Comparison of ENCODE assay signal across 27 cellular contexts in the genomic region with DNA sequence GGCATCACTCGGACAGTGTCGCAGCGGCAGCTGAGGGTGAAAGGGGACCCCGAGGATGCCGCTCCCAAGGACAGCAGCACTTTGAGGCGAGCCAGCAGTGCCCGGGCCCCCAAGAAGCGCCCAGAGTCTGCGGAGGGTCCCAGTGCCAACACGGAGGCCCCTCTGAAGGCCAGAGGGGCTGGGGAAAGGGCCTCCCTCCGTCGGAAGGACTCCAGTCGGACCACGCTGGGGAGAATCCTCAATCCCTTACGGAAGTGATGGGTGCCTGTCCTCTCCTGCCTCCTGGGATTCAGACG.
"Had no signal": no experiment of that assay in that cellular context is flagged by ENCODE, and none has a peak within 500 bp of the region (broad histone marks: within the 10 kb centered on the region; RNA-seq: fewer than 3 reads in every experiment).

No MANE protein-coding gene starts in this region.

- H3K4me1 Mint-ChIP-seq: activated CD4-positive, alpha-beta memory T cell treated with anti-CD3 and anti-CD28 coated beads, Interleukin-2, amount 10 ng/mL, durations not matched to agents 7 days and 5 days; activated CD4-positive, alpha-beta T cell treated with anti-CD3 and anti-CD28 coated beads, Interleukin-2, amount 10 ng/mL, durations not matched to agents 7 days and 5 days; activated naive CD4-positive, alpha-beta T cell treated with anti-CD3 and anti-CD28 coated beads, Interleukin-2, amount 10 ng/mL, durations not matched to agents 7 days and 5 days; activated naive CD8-positive, alpha-beta T cell treated with anti-CD3 and anti-CD28 coated beads, Interleukin-2, amount 10 ng/mL, durations not matched to agents 7 days and 5 days; brain had no signal

- DNase-seq: activated CD4-positive, alpha-beta memory T cell treated with anti-CD3 and anti-CD28 coated beads, Interleukin-2, amount 10 ng/mL, durations not matched to agents 7 days and 5 days; activated CD4-positive, alpha-beta T cell treated with anti-CD3 and anti-CD28 coated beads for 1 hour; activated CD4-positive, alpha-beta T cell treated with anti-CD3 and anti-CD28 coated beads for 4 hours; activated CD4-positive, alpha-beta T cell treated with anti-CD3 and anti-CD28 coated beads, Interleukin-2, amount 10 ng/mL, durations not matched to agents 7 days and 5 days; activated CD4-positive, alpha-beta T cell treated with anti-CD3 and anti-CD28 coated beads, Interleukin-2, amount 50 U/mL, for 4 hours; activated naive CD4-positive, alpha-beta T cell; activated naive CD4-positive, alpha-beta T cell treated with anti-CD3 and anti-CD28 coated beads, Interleukin-2, amount 10 ng/mL, durations not matched to agents 7 days and 5 days; activated naive CD8-positive, alpha-beta T cell treated with anti-CD3 and anti-CD28 coated beads, Interleukin-2, amount 10 ng/mL, durations not matched to agents 7 days and 5 days; activated T-cell treated with anti-CD3 and anti-CD28 coated beads, Interleukin-2, amount 50 U/mL, for 1 hour; activated T-cell treated with anti-CD3 and anti-CD28 coated beads, Interleukin-2, amount 50 U/mL, for 48 hours; central memory CD4-positive, alpha-beta T cell; cerebellar nuclear complex; colonic mucosa; effector CD8-positive, alpha-beta T cell; esophagus squamous epithelium; foreskin melanocyte; heart right ventricle; T-helper 2 cell had no signal

- H3K27ac Mint-ChIP-seq: activated CD4-positive, alpha-beta memory T cell treated with anti-CD3 and anti-CD28 coated beads, Interleukin-2, amount 10 ng/mL, durations not matched to agents 7 days and 5 days; activated CD4-positive, alpha-beta T cell treated with anti-CD3 and anti-CD28 coated beads, Interleukin-2, amount 10 ng/mL, durations not matched to agents 7 days and 5 days; activated naive CD4-positive, alpha-beta T cell treated with anti-CD3 and anti-CD28 coated beads, Interleukin-2, amount 10 ng/mL, durations not matched to agents 7 days and 5 days; activated naive CD4-positive, alpha-beta T cell treated with anti-CD3 and anti-CD28 coated beads, Interleukin-2, amount 50 U/mL, for 72 hours; activated naive CD8-positive, alpha-beta T cell treated with anti-CD3 and anti-CD28 coated beads, Interleukin-2, amount 10 ng/mL, durations not matched to agents 7 days and 5 days; brain; WTC11 had no signal

- H3K36me3 Mint-ChIP-seq: activated naive CD4-positive, alpha-beta T cell treated with anti-CD3 and anti-CD28 coated beads, Interleukin-2, amount 10 ng/mL, durations not matched to agents 7 days and 5 days; activated naive CD4-positive, alpha-beta T cell treated with anti-CD3 and anti-CD28 coated beads, Interleukin-2, amount 50 U/mL, for 72 hours; activated naive CD8-positive, alpha-beta T cell treated with anti-CD3 and anti-CD28 coated beads, Interleukin-2, amount 10 ng/mL, durations not matched to agents 7 days and 5 days had no signal

- H3K4me3 ChIP-seq: ascending aorta, breast epithelium, cardiac muscle cell, colonic mucosa, esophagus squamous epithelium, gastroesophageal sphincter, heart right ventricle had no signal

- H3K9me3 Mint-ChIP-seq: activated CD4-positive, alpha-beta memory T cell treated with anti-CD3 and anti-CD28 coated beads, Interleukin-2, amount 10 ng/mL, durations not matched to agents 7 days and 5 days; activated CD4-positive, alpha-beta T cell treated with anti-CD3 and anti-CD28 coated beads, Interleukin-2, amount 10 ng/mL, durations not matched to agents 7 days and 5 days; activated naive CD4-positive, alpha-beta T cell treated with anti-CD3 and anti-CD28 coated beads, Interleukin-2, amount 10 ng/mL, durations not matched to agents 7 days and 5 days; activated naive CD4-positive, alpha-beta T cell treated with anti-CD3 and anti-CD28 coated beads, Interleukin-2, amount 50 U/mL, for 72 hours; activated naive CD8-positive, alpha-beta T cell treated with anti-CD3 and anti-CD28 coated beads, Interleukin-2, amount 10 ng/mL, durations not matched to agents 7 days and 5 days; brain; WTC11 had no signal

- H3K36me3 ChIP-seq: ascending aorta, breast epithelium, cardiac muscle cell, colonic mucosa, heart right ventricle had no signal

- H3K4me3 Mint-ChIP-seq: activated CD4-positive, alpha-beta memory T cell treated with anti-CD3 and anti-CD28 coated beads, Interleukin-2, amount 10 ng/mL, durations not matched to agents 7 days and 5 days; activated CD4-positive, alpha-beta T cell treated with anti-CD3 and anti-CD28 coated beads, Interleukin-2, amount 10 ng/mL, durations not matched to agents 7 days and 5 days; activated naive CD4-positive, alpha-beta T cell treated with anti-CD3 and anti-CD28 coated beads, Interleukin-2, amount 10 ng/mL, durations not matched to agents 7 days and 5 days; activated naive CD8-positive, alpha-beta T cell treated with anti-CD3 and anti-CD28 coated beads, Interleukin-2, amount 10 ng/mL, durations not matched to agents 7 days and 5 days; brain; WTC11 had no signal

- H3K27me3 ChIP-seq: ascending aorta, breast epithelium, cardiac muscle cell, colonic mucosa, esophagus squamous epithelium, gastroesophageal sphincter had no signal

- H3K4me1 ChIP-seq: ascending aorta, breast epithelium, colonic mucosa, gastroesophageal sphincter, heart right ventricle had no signal

- H3K27ac ChIP-seq: ascending aorta, breast epithelium, cardiac muscle cell, colonic mucosa, epithelial cell of prostate, esophagus squamous epithelium, gastroesophageal sphincter, heart right ventricle, VCaP had no signal

- H3K27me3 Mint-ChIP-seq: activated CD4-positive, alpha-beta T cell treated with anti-CD3 and anti-CD28 coated beads, Interleukin-2, amount 10 ng/mL, durations not matched to agents 7 days and 5 days had no signal

- H3K9me3 ChIP-seq: ascending aorta, breast epithelium, colonic mucosa, esophagus squamous epithelium, gastroesophageal sphincter, heart right ventricle had no signal
